ENCODE assay signal across 8 cellular contexts in genomic region chr16:2516391-2517240, GRCh38. TPM values are rescaled to one million over a fixed set of nuclear protein-coding genes. Genes with fewer than 3 reads are reported as not detected.
A peak's percentile ranks its signal among the peaks of the same experiment; 100 is the strongest.
DNase-seq lines count a peak whose midpoint lies in the region; ATAC-seq and TF ChIP-seq lines count a peak whose summit lies in the region.

No MANE protein-coding gene starts in this region.

- no peak overlapping the region for H3K14ac ChIP-seq in trophoblast cell (ENCODE audit: low read length)

- H3K27me3 ChIP-seq in DOHH2 (ENCODE audit: control insufficient read depth, low read length) (no peaks in the 10 kb centered on the region), RWPE2 (ENCODE audit: insufficient read depth, poor library complexity, severe bottlenecking) (no peaks in the 10 kb centered on the region), trophoblast cell (ENCODE audit: insufficient read depth, low read length) (no peaks in the 10 kb centered on the region)

- H3K4me2 ChIP-seq in DOHH2 (ENCODE audit: low read length) (peak overlapping the region; percentile 78; the same call in 1 of the 2 replicates), trophoblast cell (ENCODE audit: low read length) (no peak overlapping the region)

- peaks cover 18% of the 10 kb centered on the region for H3K79me1 ChIP-seq in trophoblast cell (ENCODE audit: low read length)

- no peak overlapping the region for H2AK5ac ChIP-seq in trophoblast cell (ENCODE audit: low read length)

- H2BK12ac ChIP-seq in trophoblast cell (ENCODE audit: low read length) = no peak overlapping the region

- H4K91ac ChIP-seq in trophoblast cell (ENCODE audit: low read depth, low read length) = no peak overlapping the region

- peaks cover 26% of the 10 kb centered on the region for H3K36me3 ChIP-seq in DOHH2 (ENCODE audit: control insufficient read depth, low read length)
- H3K36me3 ChIP-seq in RWPE2 (ENCODE audit: low read depth) = peaks cover 11% of the 10 kb centered on the region; the same call in 1 of the 2 replicates
- peaks cover 22% of the 10 kb centered on the region in 2 experiments for H3K36me3 ChIP-seq in trophoblast cell (ENCODE audit: control insufficient read depth in 1 of 2, insufficient read depth in 2 of 2, low read length in 2 of 2)

- H3K4me3 ChIP-seq in DOHH2 (ENCODE audit: low read length) (no peak overlapping the region), RWPE2 (ENCODE audit: severe bottlenecking) (no peak overlapping the region), trophoblast cell (ENCODE audit: low read depth, low read length) (no peak overlapping the region)

- WGBS in trophoblast cell (ENCODE audit: extremely low coverage, insufficient coverage, insufficient read length) = no CpG with 5 or more reads among the region's 11 CpGs

- no peak overlapping the region for H4K8ac ChIP-seq in trophoblast cell (ENCODE audit: low read depth, low read length)

- H3K4ac ChIP-seq in trophoblast cell (ENCODE audit: low read depth, low read length) = peak overlapping the region; percentile 98

- no peak overlapping the region for H3K23ac ChIP-seq in trophoblast cell (ENCODE audit: low read length)

- H2BK120ac ChIP-seq in trophoblast cell (ENCODE audit: insufficient read depth, low read length, poor library complexity) = no peak overlapping the region

- H4K20me1 ChIP-seq in DOHH2 (ENCODE audit: control insufficient read depth, insufficient read depth, low read depth, low read length) = peaks cover 13% of the 10 kb centered on the region

- no peaks in the 10 kb centered on the region for H3K9me2 ChIP-seq in DOHH2 (replicated peaks; ENCODE audit: control insufficient read depth, low read length)

- H4K12ac ChIP-seq in trophoblast cell (ENCODE audit: low read depth, low read length) = no peak overlapping the region

- H2BK5ac ChIP-seq in trophoblast cell (ENCODE audit: low read depth, low read length, poor library complexity) = no peak overlapping the region

- no peak overlapping the region for H3K18ac ChIP-seq in trophoblast cell (ENCODE audit: low read length)

- no peak for DNase-seq in RWPE2 (ENCODE audit: low spot score)
- DNase-seq in epithelial cell of prostate (ENCODE audit: low read depth, low spot score) = no peak
- no peak for DNase-seq in trophoblast cell
- no peak for DNase-seq in NCI-H2227 (lab: John Stamatoyannopoulos, UW; ENCODE audit: unreplicated experiment)

- H3K4me1 ChIP-seq in DOHH2 (ENCODE audit: control insufficient read depth, low read length) (peaks cover 68% of the 10 kb centered on the region), RWPE2 (ENCODE audit: insufficient read depth, poor library complexity, severe bottlenecking) (peaks cover 17% of the 10 kb centered on the region), trophoblast cell (ENCODE audit: control insufficient read depth in 1 of 2, insufficient read depth in 2 of 2, low read length in 2 of 2) (peaks cover 38 to 52% of the 10 kb centered on the region in 2 experiments)

- H3K9me3 ChIP-seq in DOHH2 (ENCODE audit: control insufficient read depth, insufficient read depth, low read length) (no peaks in the 10 kb centered on the region), RWPE2 (ENCODE audit: severe bottlenecking) (no peaks in the 10 kb centered on the region), trophoblast cell (ENCODE audit: insufficient read depth, low read depth, low read length) (peaks cover 2% of the 10 kb centered on the region)

- peaks cover 10% of the 10 kb centered on the region for H3F3A ChIP-seq in DOHH2 (ENCODE audit: control insufficient read depth, insufficient read depth)

- ATAC-seq in RWPE2 (ENCODE audit: low read depth) (no peak; the same call in 2 of the 3 replicates), HG03432 (IDR thresholded peaks at IDR 0.05; ENCODE audit: unreplicated experiment) (no peak), GM19467 (IDR thresholded peaks at IDR 0.05; ENCODE audit: unreplicated experiment) (no peak), HG02678 (IDR thresholded peaks at IDR 0.05; ENCODE audit: unreplicated experiment) (no peak)

- no peak overlapping the region for H3K9ac ChIP-seq in trophoblast cell (ENCODE audit: low read length)

- H3K79me2 ChIP-seq in DOHH2 (ENCODE audit: control insufficient read depth, low read length) (peaks cover 71% of the 10 kb centered on the region), trophoblast cell (ENCODE audit: control insufficient read depth, insufficient read depth, low read length, poor library complexity) (peaks cover 46% of the 10 kb centered on the region)

- H3K27ac ChIP-seq in DOHH2 (ENCODE audit: low read depth, low read length) (no peak overlapping the region), RWPE2 (ENCODE audit: poor library complexity, severe bottlenecking) (peak overlapping the region; percentile 82), epithelial cell of prostate (peak overlapping the region; percentile 96), trophoblast cell (ENCODE audit: low read depth, low read length) (no peak overlapping the region)

- peak overlapping the region; percentile 50 for H2AFZ ChIP-seq in trophoblast cell (ENCODE audit: insufficient read depth, low read length, poor library complexity)

- TF ChIP-seq CTCF in DOHH2 (IDR thresholded peaks at IDR 0.05; ENCODE audit: low read depth, low read length, poor library complexity, severe bottlenecking) (no peak), RWPE2 (IDR thresholded peaks at IDR 0.05; ENCODE audit: poor library complexity, severe bottlenecking) (no peak)

RNA-seq across cellular contexts. Expression of gene ATP6V0C, which starts 2.9 kb away (rescaled TPM):
- polyA plus RNA-seq in trophoblast cell (2013) = 722 and 724 TPM in 2 replicates

RNA-seq across cellular contexts. Expression of gene AMDHD2, which starts 3.6 kb away (rescaled TPM):
- polyA plus RNA-seq in trophoblast cell (2013) = 11.1 and 11.6 TPM in 2 replicates

RNA-seq across cellular contexts. Expression of gene CEMP1, which starts 14.6 kb away (rescaled TPM):
- not detected in 2 replicates for polyA plus RNA-seq in trophoblast cell (2013)

RNA-seq across cellular contexts. Expression of gene PDPK1, which starts 21.2 kb away (rescaled TPM):
- 25.4 and 26.9 TPM in 2 replicates for polyA plus RNA-seq in trophoblast cell (2013)

RNA-seq across cellular contexts. Expression of gene TBC1D24, which starts 41.7 kb away (rescaled TPM):
- polyA plus RNA-seq in trophoblast cell (2013) = 4.0 TPM in 2 replicates

Comparison
In these comparisons a context has a peak if more than half of its experiments do, and no peak if none do; other contexts are left out.
1. H3K27ac ChIP-seq: peak in RWPE2 (single experiment) and epithelial cell of prostate (single experiment); none in DOHH2 (single experiment) and trophoblast cell (single experiment).